ENCODE assay signal across 29 cellular contexts in the genomic region with DNA sequence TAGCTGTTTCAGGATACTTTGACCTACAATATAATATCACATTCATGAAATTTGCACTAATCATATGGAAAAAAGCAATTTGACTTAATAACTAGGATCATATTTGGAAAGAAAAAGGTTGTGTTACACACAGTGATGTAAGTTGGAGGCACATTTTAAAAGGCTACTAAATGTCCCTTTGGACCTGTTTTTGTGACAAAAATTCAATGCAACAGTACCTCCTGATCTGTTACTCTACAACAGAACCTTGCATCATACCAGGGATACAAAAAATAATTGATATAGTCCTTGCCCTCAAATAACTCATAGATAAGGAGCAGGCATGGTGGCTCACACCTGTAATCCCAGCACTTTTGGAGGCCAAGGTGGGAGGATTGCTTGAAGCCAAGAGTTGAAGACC.
"Had no signal": no experiment of that assay in that cellular context is flagged by ENCODE, and none has a peak within 500 bp of the region (broad histone marks: within the 10 kb centered on the region; RNA-seq: fewer than 3 reads in every experiment).

No MANE protein-coding gene starts in this region.

- H3K27me3 ChIP-seq: neural progenitor cell, ovary, spleen, thyroid gland, tibial nerve, upper lobe of right lung, uterus had no signal

- H3K27ac ChIP-seq: neural progenitor cell, ovary, parathyroid adenoma, psoas muscle, skin epidermis, spleen, thoracic aorta, thyroid gland, tibial nerve, upper lobe of right lung, uterus had no signal

- H3K36me3 ChIP-seq: neural progenitor cell, ovary, spleen, thoracic aorta, thyroid gland, tibial nerve, upper lobe of right lung, uterus had no signal

- DNase-seq: naive thymus-derived CD4-positive, alpha-beta T cell; natural killer cell; occipital lobe; ovary; psoas muscle; spleen; stimulated activated CD4-positive, alpha-beta T cell treated with anti-CD3 and anti-CD28 coated beads, Interleukin-12 subunit alpha, Interleukin-12 subunit beta, amount 100 ng/mL, for 4 hours; stimulated activated CD4-positive, alpha-beta T cell treated with anti-CD3 and anti-CD28 coated beads, Interleukin-1b, Interleukin-23, amount 100 ng/mL, for 48 hours; stimulated activated CD4-positive, alpha-beta T cell treated with anti-CD3 and anti-CD28 coated beads, Interleukin-4, amount 100 ng/mL, for 1 hour; stimulated activated CD4-positive, alpha-beta T cell treated with anti-CD3 and anti-CD28 coated beads, Interleukin-4, amount 100 ng/mL, for 4 hours; stimulated activated CD8-positive, alpha-beta memory T cell treated with anti-CD3 and anti-CD28 coated beads, Interleukin-4, amount 100 ng/mL, for 48 hours; stimulated activated naive CD4-positive, alpha-beta T cell; stimulated activated naive CD8-positive, alpha-beta T cell treated with anti-CD3 and anti-CD28 coated beads, Interleukin-15, amount 100 ng/mL, for 72 hours; stimulated activated naive CD8-positive, alpha-beta T cell treated with anti-CD3 and anti-CD28 coated beads, Interleukin-15, Interleukin-2, amounts not matched to agents 100 U/mL and 50 U/mL, for 24 hours; thyroid gland; upper lobe of right lung; uterus had no signal

- H3K4me1 ChIP-seq: neural progenitor cell, parathyroid adenoma, psoas muscle, spleen, thyroid gland, tibial nerve, upper lobe of right lung, uterus had no signal

- H3K4me3 Mint-ChIP-seq: naive thymus-derived CD4-positive, alpha-beta T cell; natural killer cell; nephron; neural progenitor cell; stimulated activated memory B cell treated with anti-CD40 and anti-IgM and Interleukin-4, amounts not matched to agents 10 μg/mL and 1 μg/mL and 100 μg/mL, for 72 hours; stimulated activated naive CD8-positive, alpha-beta T cell treated with anti-CD3 and anti-CD28 coated beads, Interleukin-15, amount 100 ng/mL, for 72 hours; type B pancreatic cell had no signal

- H3K4me3 ChIP-seq: neural progenitor cell, ovary, psoas muscle, skin epidermis, smooth muscle cell, spleen, thoracic aorta, thyroid gland, tibial nerve, upper lobe of right lung, uterus had no signal

- H3K9ac ChIP-seq: neural progenitor cell, parathyroid adenoma had no signal

- H3K36me3 Mint-ChIP-seq: naive thymus-derived CD4-positive, alpha-beta T cell; natural killer cell; neural progenitor cell; stimulated activated memory B cell treated with anti-CD40 and anti-IgM and Interleukin-4, amounts not matched to agents 10 μg/mL and 1 μg/mL and 100 μg/mL, for 72 hours; type B pancreatic cell had no signal

- ATAC-seq: naive thymus-derived CD4-positive, alpha-beta T cell; natural killer cell; psoas muscle; right cardiac atrium; sciatic nerve; stimulated activated memory B cell treated with anti-CD40 and anti-IgM and Interleukin-4, amounts not matched to agents 10 μg/mL and 1 μg/mL and 100 μg/mL, for 72 hours; stimulated activated naive CD8-positive, alpha-beta T cell treated with anti-CD3 and anti-CD28 coated beads, Interleukin-15, amount 100 ng/mL, for 72 hours; stimulated activated naive CD8-positive, alpha-beta T cell treated with anti-CD3 and anti-CD28 coated beads, Interleukin-15, Interleukin-2, amounts not matched to agents 100 U/mL and 50 U/mL, for 24 hours; upper lobe of right lung had no signal

- H3K9me3 ChIP-seq: ovary, psoas muscle, spleen, thoracic aorta, thyroid gland, tibial nerve, upper lobe of right lung, uterus had no signal

- H3K9me3 Mint-ChIP-seq: naive thymus-derived CD4-positive, alpha-beta T cell; natural killer cell; nephron; neural progenitor cell; stimulated activated memory B cell treated with anti-CD40 and anti-IgM and Interleukin-4, amounts not matched to agents 10 μg/mL and 1 μg/mL and 100 μg/mL, for 72 hours; stimulated activated naive CD8-positive, alpha-beta T cell treated with anti-CD3 and anti-CD28 coated beads, Interleukin-15, amount 100 ng/mL, for 72 hours; type B pancreatic cell had no signal

- H3K27me3 Mint-ChIP-seq: progenitor cell of endocrine pancreas had no signal

- H3K27ac Mint-ChIP-seq: naive thymus-derived CD4-positive, alpha-beta T cell; natural killer cell; nephron; neural progenitor cell; progenitor cell of endocrine pancreas; stimulated activated memory B cell treated with anti-CD40 and anti-IgM and Interleukin-4, amounts not matched to agents 10 μg/mL and 1 μg/mL and 100 μg/mL, for 72 hours; stimulated activated naive CD8-positive, alpha-beta T cell treated with anti-CD3 and anti-CD28 coated beads, Interleukin-15, amount 100 ng/mL, for 72 hours; type B pancreatic cell had no signal

- H3K4me1 Mint-ChIP-seq: naive thymus-derived CD4-positive, alpha-beta T cell; natural killer cell; neural progenitor cell; stimulated activated memory B cell treated with anti-CD40 and anti-IgM and Interleukin-4, amounts not matched to agents 10 μg/mL and 1 μg/mL and 100 μg/mL, for 72 hours; stimulated activated naive CD8-positive, alpha-beta T cell treated with anti-CD3 and anti-CD28 coated beads, Interleukin-15, amount 100 ng/mL, for 72 hours had no signal
